1 cellular context compared by ENCODE assay signal in genomic region chr19:8304841-8305621, GRCh38.
A peak's percentile ranks its signal among the peaks of the same experiment; 100 is the strongest.
TF ChIP-seq lines count a peak whose summit lies in the region.

No MANE protein-coding gene starts in this region.

TF ChIP-seq in HEK293, 187 proteins besides CTCF, POLR2A, EP300 and RAD21 (continued from another document):
- TF ChIP-seq ZNF639 (tag by site-specific recombination; IDR thresholded peaks at IDR 0.05) = no peak
- no peak for TF ChIP-seq KLF7 (tag by site-specific recombination; IDR thresholded peaks at IDR 0.05; ENCODE audit: borderline replicate concordance)
- TF ChIP-seq GLIS2 (tag by site-specific recombination; IDR thresholded peaks at IDR 0.05) = no peak
- no peak for TF ChIP-seq ZNF169 (tag by site-specific recombination; IDR thresholded peaks at IDR 0.05)
- TF ChIP-seq IKZF3 (tag by site-specific recombination; IDR thresholded peaks at IDR 0.05) = no peak
- TF ChIP-seq KLF9 (tag by site-specific recombination; IDR thresholded peaks at IDR 0.05; ENCODE audit: low read depth) = peak; percentile 79
- TF ChIP-seq ZNF561 (tag by site-specific recombination; IDR thresholded peaks at IDR 0.05; ENCODE audit: borderline replicate concordance) = no peak
- TF ChIP-seq ZSCAN4 (tag by site-specific recombination; IDR thresholded peaks at IDR 0.05) = no peak
- 0 out of 2 replicates have a peak, but pooled peaks have one; percentile 11 for TF ChIP-seq EGR2 (tag by site-specific recombination; IDR thresholded peaks at IDR 0.05; ENCODE audit: low read depth)
- TF ChIP-seq ZNF366 (tag by site-specific recombination; conservative IDR thresholded peaks at IDR 0.05) = no peak
- peak; percentile 12 for TF ChIP-seq ZBTB26 (tag by site-specific recombination; optimal IDR thresholded peaks at IDR 0.05)
- TF ChIP-seq ZBTB21 (tag by site-specific recombination; IDR thresholded peaks at IDR 0.05) = no peak
- no peak for TF ChIP-seq ZBTB20 (tag by site-specific recombination; IDR thresholded peaks at IDR 0.05)
- peak; percentile 76 for TF ChIP-seq SP2 (tag by site-specific recombination; IDR thresholded peaks at IDR 0.05)
- TF ChIP-seq HOXA7 (CRISPR knock-in tag; IDR thresholded peaks at IDR 0.05; ENCODE audit: borderline replicate concordance) = no peak
- TF ChIP-seq ZNF624 (tag by site-specific recombination; IDR thresholded peaks at IDR 0.05) = no peak
- no peak for TF ChIP-seq ZFHX2 (tag by site-specific recombination; conservative IDR thresholded peaks at IDR 0.05)
- no peak for TF ChIP-seq ZNF239 (tag by site-specific recombination; IDR thresholded peaks at IDR 0.05)
- TF ChIP-seq ZNF140 (tag by site-specific recombination; IDR thresholded peaks at IDR 0.05) = no peak
- no peak for TF ChIP-seq ZNF600 (tag by site-specific recombination; IDR thresholded peaks at IDR 0.05)
- peak; percentile 63 for TF ChIP-seq SP3 (tag by site-specific recombination; IDR thresholded peaks at IDR 0.05)
